8 cellular contexts compared by ENCODE assay signal in genomic region chr3:81339040-81339845, GRCh38.
DNase-seq lines count a peak whose midpoint lies in the region; ATAC-seq and TF ChIP-seq lines count a peak whose summit lies in the region.

No MANE protein-coding gene starts in this region.

- CTCF ChIA-PET in OCI-LY7 (lab: Charles Lee; ENCODE audit: unreplicated experiment) = no interaction called here

- H3K79me2 ChIP-seq in OCI-LY7 (ENCODE audit: insufficient read depth, low read depth, low read length) = no peaks in the 10 kb centered on the region

- no peaks in the 10 kb centered on the region for H3K4me1 ChIP-seq in OCI-LY7 (ENCODE audit: insufficient read depth, low read length, poor library complexity, severe bottlenecking)

- peak; percentile 79 for TF ChIP-seq CTCF in OCI-LY7 (conservative IDR thresholded peaks at IDR 0.05; ENCODE audit: low read length)

- H3K4me2 ChIP-seq in OCI-LY7 (ENCODE audit: low read length) = no peak overlapping the region

- ATAC-seq in GM18519 (IDR thresholded peaks at IDR 0.05; ENCODE audit: low FRiP score, unreplicated experiment) (peak; percentile 93), HG02943 (IDR thresholded peaks at IDR 0.05; ENCODE audit: low read depth, unreplicated experiment) (peak; percentile 91), Right ventricle myocardium inferior (no peak)

- no peaks in the 10 kb centered on the region for H3K9me3 ChIP-seq in OCI-LY7 (ENCODE audit: low read length)

- POLR2A ChIA-PET in OCI-LY7 (lab: Charles Lee) = interaction anchor here (0.9 kb wide), 1 partner anchor 81 kb away, joined by 4 read pairs; no protein-coding TSS in a partner anchor

- no peak overlapping the region for H3K4me3 ChIP-seq in OCI-LY7 (ENCODE audit: low read depth, low read length, poor library complexity, severe bottlenecking)

- no TSS peak for BruUV-seq in OCI-LY7 (replicated peaks; lab: Mats Ljungman, UMichigan)

- H4K20me1 ChIP-seq in OCI-LY7 (ENCODE audit: insufficient read depth, low read length) = no peaks in the 10 kb centered on the region

- H2AFZ ChIP-seq in OCI-LY7 (ENCODE audit: low read length) = no peak overlapping the region

- H3K9me2 ChIP-seq in OCI-LY7 (ENCODE audit: insufficient read depth, low read length) = no peaks in the 10 kb centered on the region

- H3K36me3 ChIP-seq in OCI-LY7 (ENCODE audit: insufficient read depth, low read length) = no peaks in the 10 kb centered on the region

- DNase-seq in A172 (ENCODE audit: low spot score) (peak; percentile 11), OCI-LY7 (ENCODE audit: low spot score) (peak; percentile 13), iPS-NIHi11 (ENCODE audit: low spot score) (peak; percentile 27), hippocampal formation (lab: John Stamatoyannopoulos, UW) (no peak), Right ventricle myocardium inferior (ENCODE audit: missing footprints) (no peak), MV-4-11 (lab: John Stamatoyannopoulos, UW) (no peak)

- intact Hi-C loops in OCI-LY7 (cut with micrococcal nuclease; ENCODE audit: unreplicated experiment) = no loop called here
- intact Hi-C loops in Right ventricle myocardium inferior (cut with DNase I) = no loop called here

- H3K27ac ChIP-seq in OCI-LY7 (ENCODE audit: low read depth, low read length, poor library complexity, severe bottlenecking) = no peak overlapping the region

Comparison
In these comparisons a context has a peak if more than half of its experiments do, and no peak if none do; other contexts are left out.
1. DNase-seq: peak in A172 (single experiment), OCI-LY7 (single experiment) and iPS-NIHi11 (single experiment); none in hippocampal formation (0 of 2), Right ventricle myocardium inferior (single experiment) and MV-4-11 (single experiment).